In the genomic region with DNA sequence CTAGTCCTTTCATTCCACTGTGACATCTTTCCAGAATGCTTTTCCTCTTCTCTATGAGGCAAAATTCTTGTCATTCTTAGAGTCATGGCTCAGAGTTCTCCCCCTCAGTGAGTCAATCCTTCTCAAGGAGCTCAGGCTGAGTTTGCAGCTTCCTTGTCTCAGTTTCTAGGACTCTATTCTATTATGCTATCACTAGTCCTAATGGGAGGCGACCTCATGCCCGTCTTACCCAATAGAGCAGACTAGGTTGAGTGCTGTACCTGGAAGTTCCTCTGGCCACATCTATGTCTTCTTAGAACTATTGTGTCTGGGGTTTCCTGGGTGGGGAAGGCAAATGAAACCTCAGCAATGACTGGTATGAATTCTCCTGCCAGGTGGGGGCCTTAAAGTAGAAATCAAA, we compare ENCODE assay signal across 8 cellular contexts. TPM values are rescaled to one million over a fixed set of nuclear protein-coding genes. Genes with fewer than 3 reads are reported as not detected.
DNase-seq lines count a peak whose midpoint lies in the region; ATAC-seq and TF ChIP-seq lines count a peak whose summit lies in the region.

No MANE protein-coding gene starts in this region.

- no peaks in the 10 kb centered on the region for H3K27me3 Mint-ChIP-seq in activated T-helper 17 cell treated with anti-CD3 and anti-CD28 coated beads, Interleukin-2, amount 50 U/mL, for 72 hours

- no peaks in the 10 kb centered on the region for H3K36me3 Mint-ChIP-seq in activated T-helper 17 cell treated with anti-CD3 and anti-CD28 coated beads, Interleukin-2, amount 50 U/mL, for 72 hours (ENCODE audit: low read depth)

- H3K36me3 ChIP-seq in body of pancreas (replicated peaks in 1 of 2; ENCODE audit: insufficient read depth in 1 of 2, low read depth in 2 of 2) = no peaks in the 10 kb centered on the region

- TF ChIP-seq POLR2A in body of pancreas (IDR thresholded peaks at IDR 0.05) = no peak

- H3K27me3 ChIP-seq in body of pancreas = no peaks in the 10 kb centered on the region

- peak overlapping the region; percentile 47 for H3K4me3 Mint-ChIP-seq in activated T-helper 17 cell treated with anti-CD3 and anti-CD28 coated beads, Interleukin-2, amount 50 U/mL, for 72 hours

- no peak overlapping the region for H3K4me3 ChIP-seq in body of pancreas

- peak; percentile 6 to 8 for DNase-seq in stimulated activated CD4-positive, alpha-beta T cell treated with anti-CD3 and anti-CD28 coated beads, Interleukin-12 subunit alpha, Interleukin-12 subunit beta, amount 100 ng/mL, for 24 hours (ENCODE audit: low read depth in 2 of 2)
- DNase-seq in stimulated activated CD4-positive, alpha-beta T cell treated with anti-CD3 and anti-CD28 coated beads, Interleukin-12 subunit alpha, Interleukin-12 subunit beta, amount 100 ng/mL, for 4 hours = no peak
- DNase-seq in kidney glomerular epithelial cell (lab: John Stamatoyannopoulos, UW) = peak; percentile 97
- DNase-seq in body of pancreas = no peak
- DNase-seq in NCI-H748 treated with DMSO at 0.1 percent for 48 hours (lab: John Stamatoyannopoulos, UW) = no peak
- DNase-seq in retina = no peak
- no peak for DNase-seq in left ventricle myocardium superior

- H3K27ac ChIP-seq in body of pancreas = no peak overlapping the region

- WGBS in body of pancreas, 2 donors = 71 to 84% methylated on average over 2 of the region's 2 CpGs

- TF ChIP-seq CTCF in body of pancreas (IDR thresholded peaks at IDR 0.05) = no peak

- intact Hi-C loops in body of pancreas (cut with DNase I) = no loop called here
- intact Hi-C loops in left ventricle myocardium superior (cut with micrococcal nuclease) = no loop called here

- H3K9me3 ChIP-seq in body of pancreas = no peaks in the 10 kb centered on the region

- ATAC-seq in activated T-helper 17 cell treated with anti-CD3 and anti-CD28 coated beads, Interleukin-2, amount 50 U/mL, for 72 hours (replicated peaks) = peak; percentile 89
- no peak for ATAC-seq in body of pancreas
- ATAC-seq in left ventricle myocardium superior = no peak

- H3K4me1 Mint-ChIP-seq in activated T-helper 17 cell treated with anti-CD3 and anti-CD28 coated beads, Interleukin-2, amount 50 U/mL, for 72 hours = peaks cover 44% of the 10 kb centered on the region

- no peaks in the 10 kb centered on the region for H3K9me3 Mint-ChIP-seq in activated T-helper 17 cell treated with anti-CD3 and anti-CD28 coated beads, Interleukin-2, amount 50 U/mL, for 72 hours

- peak overlapping the region; percentile 71 for H3K27ac Mint-ChIP-seq in activated T-helper 17 cell treated with anti-CD3 and anti-CD28 coated beads, Interleukin-2, amount 50 U/mL, for 72 hours

- H3K4me1 ChIP-seq in body of pancreas = no peaks in the 10 kb centered on the region

RNA-seq across cellular contexts. Expression of gene HAUS1, which starts 51.5 kb away (rescaled TPM):
- 10 to 100 TPM; 34.3 to 54.5 TPM for total RNA-seq in activated T-helper 17 cell treated with anti-CD3 and anti-CD28 coated beads, Interleukin-2, amount 50 U/mL, for 72 hours
- total RNA-seq in body of pancreas = 10 to 100 TPM in 1 of 2 donors, 1 to 10 TPM in 1; 6.0 to 13.2 TPM
- 7.0 TPM for total RNA-seq in left ventricle myocardium superior

RNA-seq across cellular contexts. Expression of gene ATP5F1A, which starts 57.6 kb away (rescaled TPM):
- 100 to 1,000 TPM; 278 to 511 TPM for total RNA-seq in activated T-helper 17 cell treated with anti-CD3 and anti-CD28 coated beads, Interleukin-2, amount 50 U/mL, for 72 hours
- 100 to 1,000 TPM; 177 to 305 TPM for total RNA-seq in body of pancreas
- 1,799 TPM for total RNA-seq in left ventricle myocardium superior

Comparison
In these comparisons a context has a peak if more than half of its experiments do, and no peak if none do; other contexts are left out.
1. DNase-seq: peak in stimulated activated CD4-positive, alpha-beta T cell treated with anti-CD3 and anti-CD28 coated beads, Interleukin-12 subunit alpha, Interleukin-12 subunit beta, amount 100 ng/mL, for 24 hours (2 of 2) and kidney glomerular epithelial cell (single experiment); none in stimulated activated CD4-positive, alpha-beta T cell treated with anti-CD3 and anti-CD28 coated beads, Interleukin-12 subunit alpha, Interleukin-12 subunit beta, amount 100 ng/mL, for 4 hours (single experiment), body of pancreas (0 of 4), NCI-H748 treated with DMSO at 0.1 percent for 48 hours (single experiment), retina (single experiment) and left ventricle myocardium superior (single experiment).